8 cellular contexts compared by ENCODE assay signal in genomic region chr1:201481761-201482493, GRCh38. TPM values are rescaled to one million over a fixed set of nuclear protein-coding genes. Genes with fewer than 3 reads are reported as not detected.
A peak's percentile ranks its signal among the peaks of the same experiment; 100 is the strongest.
DNase-seq lines count a peak whose midpoint lies in the region; ATAC-seq and TF ChIP-seq lines count a peak whose summit lies in the region.

No MANE protein-coding gene starts in this region.

- H3K36me3 ChIP-seq in ectodermal cell (ENCODE audit: control insufficient read depth, insufficient read depth, low read length) (no peaks in the 10 kb centered on the region), lung (ENCODE audit: control insufficient read depth in 2 of 2, insufficient read depth in 2 of 2, low read length in 2 of 2) (peaks cover 0 to 28% of the 10 kb centered on the region in 2 donors)

- H3K9me3 ChIP-seq in ectodermal cell (ENCODE audit: control insufficient read depth, low read length) (no peaks in the 10 kb centered on the region), lung (ENCODE audit: control insufficient read depth in 2 of 2, insufficient read depth in 1 of 2, low read length in 1 of 2) (no peaks in the 10 kb centered on the region)

- H3K27me3 ChIP-seq in ectodermal cell (ENCODE audit: control insufficient read depth, insufficient read depth, low read length, poor library complexity, severe bottlenecking) (peaks cover 29% of the 10 kb centered on the region), lung (ENCODE audit: control insufficient read depth, insufficient read depth) (no peaks in the 10 kb centered on the region)

- DNase-seq in NCI-H748 (lab: John Stamatoyannopoulos, UW; ENCODE audit: unreplicated experiment) (peak; percentile 79), lung (ENCODE audit: low spot score) (peak; percentile 89)
- DNase-seq in activated CD4-positive, alpha-beta memory T cell treated with anti-CD3 and anti-CD28 coated beads, Interleukin-2, amount 10 ng/mL, durations not matched to agents 7 days and 5 days = peak; percentile 86
- peak; percentile 60 to 81 (median 69) for DNase-seq in stimulated activated CD4-positive, alpha-beta T cell treated with anti-CD3 and anti-CD28 coated beads, TNF-alpha, amount 100 ng/mL, for 48 hours (ENCODE audit: low read depth in 3 of 3)

- H3K4me3 Mint-ChIP-seq in activated CD4-positive, alpha-beta memory T cell treated with anti-CD3 and anti-CD28 coated beads, Interleukin-2, amount 10 ng/mL, durations not matched to agents 7 days and 5 days = peak overlapping the region; percentile 68

- TF ChIP-seq CTCF in C4-2B (conservative IDR thresholded peaks at IDR 0.05) = peak; percentile 97
- peak; percentile 95 for TF ChIP-seq CTCF in lung (IDR thresholded peaks at IDR 0.05; ENCODE audit: control extremely low read depth, extremely low read depth)

- 2% methylated on average over 35 of the region's 35 CpGs for WGBS in ectodermal cell, 2 experiments
- 7 to 8% methylated on average over 35 of the region's 35 CpGs for WGBS in lung, 2 donors

- H3K4me1 ChIP-seq in ectodermal cell (ENCODE audit: control insufficient read depth, insufficient read depth, low read length) (peaks cover 19% of the 10 kb centered on the region), lung (ENCODE audit: control insufficient read depth in 2 of 2, insufficient read depth in 2 of 2, low read length in 2 of 2) (peaks cover 0 to 8% of the 10 kb centered on the region in 2 donors)

- POLR2A ChIA-PET in activated CD4-positive, alpha-beta memory T cell treated with anti-CD3 and anti-CD28 coated beads, Interleukin-2, amount 10 ng/mL, durations not matched to agents 7 days and 5 days (lab: Charles Lee) = interaction anchor here (0.9 to 4.6 kb wide), 7 partner anchors 9 to 47 kb away, joined by 3 to 48 read pairs (median 9); partner anchors contain the start of genes CSRP1 and PHLDA3

- ATAC-seq in GM19328 (IDR thresholded peaks at IDR 0.05; ENCODE audit: unreplicated experiment) (peak; percentile 61), HG03442 (IDR thresholded peaks at IDR 0.05; ENCODE audit: unreplicated experiment) (peak; percentile 72), lung (ENCODE audit: insufficient read depth, low FRiP score) (peak; percentile 78)

- peak overlapping the region; percentile 1 for H3K4me3 ChIP-seq in ectodermal cell (ENCODE audit: insufficient read depth, low read depth, low read length)
- no peak overlapping the region for H3K4me3 ChIP-seq in lung

- CTCF ChIA-PET in activated CD4-positive, alpha-beta memory T cell treated with anti-CD3 and anti-CD28 coated beads, Interleukin-2, amount 10 ng/mL, durations not matched to agents 7 days and 5 days (lab: Charles Lee) = interaction anchor here (1.1 to 15.2 kb wide), 21 partner anchors 8 to 72 kb away, joined by 3 to 350 read pairs (median 6); partner anchors contain the start of genes CSRP1 and PHLDA3

- peak overlapping the region; percentile 0; the same call in 1 of the 2 replicates for H3K27ac ChIP-seq in C4-2B
- no peak overlapping the region for H3K27ac ChIP-seq in ectodermal cell (ENCODE audit: insufficient read depth, low read depth, low read length, poor library complexity, severe bottlenecking)
- H3K27ac ChIP-seq in lung (ENCODE audit: low read depth in 1 of 2, low read length in 1 of 2) = peak overlapping the region in 1 of 2 donors; percentile 26

- peaks cover 12% of the 10 kb centered on the region for H3K27me3 Mint-ChIP-seq in activated CD4-positive, alpha-beta memory T cell treated with anti-CD3 and anti-CD28 coated beads, Interleukin-2, amount 10 ng/mL, durations not matched to agents 7 days and 5 days

- no peaks in the 10 kb centered on the region for H3K9me3 Mint-ChIP-seq in activated CD4-positive, alpha-beta memory T cell treated with anti-CD3 and anti-CD28 coated beads, Interleukin-2, amount 10 ng/mL, durations not matched to agents 7 days and 5 days

- H3K4me1 Mint-ChIP-seq in activated CD4-positive, alpha-beta memory T cell treated with anti-CD3 and anti-CD28 coated beads, Interleukin-2, amount 10 ng/mL, durations not matched to agents 7 days and 5 days = peaks cover 35% of the 10 kb centered on the region

- peak overlapping the region; percentile 34 for H3K27ac Mint-ChIP-seq in activated CD4-positive, alpha-beta memory T cell treated with anti-CD3 and anti-CD28 coated beads, Interleukin-2, amount 10 ng/mL, durations not matched to agents 7 days and 5 days

- H3K36me3 Mint-ChIP-seq in activated CD4-positive, alpha-beta memory T cell treated with anti-CD3 and anti-CD28 coated beads, Interleukin-2, amount 10 ng/mL, durations not matched to agents 7 days and 5 days (ENCODE audit: low read depth) = peaks cover 7% of the 10 kb centered on the region

RNA-seq across cellular contexts. Expression of gene PHLDA3, which starts 12.9 kb away (rescaled TPM):
- 10 to 100 TPM in 1 of 2 experiments, 1 to 10 TPM in 1; 9.0 to 11.4 TPM for total RNA-seq in activated CD4-positive, alpha-beta memory T cell treated with anti-CD3 and anti-CD28 coated beads, Interleukin-2, amount 10 ng/mL, durations not matched to agents 7 days and 5 days
- 7.9 TPM for polyA plus RNA-seq in ectodermal cell (2013, experiment 1 of 4)
- polyA plus RNA-seq in ectodermal cell (2013, experiment 2 of 4) = 9.8 TPM
- polyA plus RNA-seq in ectodermal cell (2013, experiment 3 of 4) = 8.2 TPM
- 9.2 TPM for polyA plus RNA-seq in ectodermal cell (2013, experiment 4 of 4)
- total RNA-seq in lung = 10 to 100 TPM; 12.8 to 73.2 TPM
- polyA plus RNA-seq in lung = 10 to 100 TPM; 25.9 to 51.8 TPM

RNA-seq across cellular contexts. Expression of gene CSRP1, which starts 25.0 kb away (rescaled TPM):
- total RNA-seq in activated CD4-positive, alpha-beta memory T cell treated with anti-CD3 and anti-CD28 coated beads, Interleukin-2, amount 10 ng/mL, durations not matched to agents 7 days and 5 days = 10 to 100 TPM; 77.1 to 77.8 TPM
- 9.0 TPM for polyA plus RNA-seq in ectodermal cell (2013, experiment 1 of 4)
- polyA plus RNA-seq in ectodermal cell (2013, experiment 2 of 4) = 7.9 TPM
- 7.4 TPM for polyA plus RNA-seq in ectodermal cell (2013, experiment 3 of 4)
- polyA plus RNA-seq in ectodermal cell (2013, experiment 4 of 4) = 9.0 TPM
- 100 to 1,000 TPM; 223 to 278 TPM for total RNA-seq in lung
- 100 to 1,000 TPM; 143 to 230 TPM for polyA plus RNA-seq in lung

RNA-seq across cellular contexts. Expression of gene NAV1, which starts 57.0 kb away (rescaled TPM):
- 1 to 10 TPM; 2.8 to 3.0 TPM for total RNA-seq in activated CD4-positive, alpha-beta memory T cell treated with anti-CD3 and anti-CD28 coated beads, Interleukin-2, amount 10 ng/mL, durations not matched to agents 7 days and 5 days
- polyA plus RNA-seq in ectodermal cell (2013, experiment 1 of 4) = 87.6 TPM
- polyA plus RNA-seq in ectodermal cell (2013, experiment 2 of 4) = 157 TPM
- 76.4 TPM for polyA plus RNA-seq in ectodermal cell (2013, experiment 3 of 4)
- polyA plus RNA-seq in ectodermal cell (2013, experiment 4 of 4) = 108 TPM
- total RNA-seq in lung = 10 to 100 TPM; 28.8 to 38.6 TPM
- 1 to 10 TPM; 6.5 to 7.1 TPM for polyA plus RNA-seq in lung

Comparison
In these comparisons a context has a peak if more than half of its experiments do, and no peak if none do; other contexts are left out.
1. RNA of gene NAV1, which starts 57.0 kb away (total RNA-seq): 28.8 to 38.6 TPM in lung; 2.8 to 3.0 TPM in activated CD4-positive, alpha-beta memory T cell treated with anti-CD3 and anti-CD28 coated beads, Interleukin-2, amount 10 ng/mL, durations not matched to agents 7 days and 5 days; every median in the first group is over 4 times any median in the second.
2. Peak in every context shown above with its lines, with median percentiles within 50 percentile points of each other: ATAC-seq and DNase-seq.